In genomic region chr10:28668363-28669226, GRCh38 we compare ENCODE assay signal across 9 cellular contexts. TPM values are rescaled to one million over a fixed set of nuclear protein-coding genes. Genes with fewer than 3 reads are reported as not detected.
DNase-seq lines count a peak whose midpoint lies in the region; TF ChIP-seq lines count a peak whose summit lies in the region.
"Had no signal": no experiment of that assay in that cellular context is flagged by ENCODE, and none has a peak within 500 bp of the region (broad histone marks: within the 10 kb centered on the region; RNA-seq: fewer than 3 reads in every experiment).

No MANE protein-coding gene starts in this region.

- TF ChIP-seq POLR2A in Peyer's patch (IDR thresholded peaks at IDR 0.05) = no peak

- DNase-seq in H7 (peak; percentile 90), Peyer's patch (peak in 2 of 3 donors; percentile 53 to 62), adipocyte (ENCODE audit: low read depth) (peak; percentile 84), hepatocyte (ENCODE audit: low spot score) (peak; percentile 81), NCI-H1105 treated with DMSO at 0.1 percent for 48 hours (lab: John Stamatoyannopoulos, UW) (no peak), NCI-H446 (lab: John Stamatoyannopoulos, UW) (no peak), cortex of kidney (lab: John Stamatoyannopoulos, UW) (no peak)

- H4K20me1 ChIP-seq in hepatocyte (ENCODE audit: insufficient read depth, poor library complexity, severe bottlenecking) = no peaks in the 10 kb centered on the region

- H3K9me3 ChIP-seq in Peyer's patch (no peaks in the 10 kb centered on the region), adipocyte (ENCODE audit: control insufficient read depth, low read length) (peaks cover 3% of the 10 kb centered on the region), hepatocyte (ENCODE audit: low read depth) (no peaks in the 10 kb centered on the region), skeletal muscle satellite cell (replicated peaks; ENCODE audit: low read length) (no peaks in the 10 kb centered on the region)

- H3K4me1 ChIP-seq in Peyer's patch = peaks cover 0 to 10% (median 0%) of the 10 kb centered on the region in 4 donors
- H3K4me1 ChIP-seq in adipocyte (ENCODE audit: control insufficient read depth, insufficient read depth, low read length) = peaks cover 15% of the 10 kb centered on the region
- H3K4me1 ChIP-seq in hepatocyte (ENCODE audit: insufficient read depth) = no peaks in the 10 kb centered on the region
- peaks cover 12% of the 10 kb centered on the region for H3K4me1 ChIP-seq in skeletal muscle satellite cell (ENCODE audit: control insufficient read depth, insufficient read depth, low read length)

- H3K9ac ChIP-seq in adipocyte (ENCODE audit: low read length) (peak overlapping the region; percentile 58), skeletal muscle satellite cell (ENCODE audit: low read depth, low read length) (no peak overlapping the region)

- peak overlapping the region; percentile 95 for H2AFZ ChIP-seq in hepatocyte

- TF ChIP-seq CTCF in Peyer's patch (IDR thresholded peaks at IDR 0.05) (no peak), hepatocyte (IDR thresholded peaks at IDR 0.05; ENCODE audit: poor library complexity) (no peak)

- no peaks in the 10 kb centered on the region for H3K79me2 ChIP-seq in hepatocyte

- H3K27ac ChIP-seq in Peyer's patch (no peak overlapping the region), hepatocyte (peak overlapping the region; percentile 53)

- H3K36me3 ChIP-seq in H7 (replicated peaks; ENCODE audit: control insufficient read depth, insufficient read depth, low read length) = no peaks in the 10 kb centered on the region
- no peaks in the 10 kb centered on the region for H3K36me3 ChIP-seq in Peyer's patch
- no peaks in the 10 kb centered on the region for H3K36me3 ChIP-seq in adipocyte (ENCODE audit: control insufficient read depth, insufficient read depth, low read length, severe bottlenecking)
- H3K36me3 ChIP-seq in hepatocyte (replicated peaks; ENCODE audit: insufficient read depth, low read depth) = no peaks in the 10 kb centered on the region
- no peaks in the 10 kb centered on the region for H3K36me3 ChIP-seq in skeletal muscle satellite cell (ENCODE audit: insufficient read depth, low read length)

- no peaks in the 10 kb centered on the region for H3K9me2 ChIP-seq in hepatocyte (replicated peaks; ENCODE audit: insufficient read depth)

- 2% methylated on average over 58 of the region's 59 CpGs for WGBS in hepatocyte (ENCODE audit: low lambda C conversion rate, missing lambda C conversion rate)

- H3K4me2 ChIP-seq in hepatocyte = peak overlapping the region; percentile 93
- peak overlapping the region; percentile 81 for H3K4me2 ChIP-seq in skeletal muscle satellite cell (ENCODE audit: low read length)

- H3K27me3 ChIP-seq in H7 (ENCODE audit: control insufficient read depth, insufficient read depth, low read length) = peaks cover 20% of the 10 kb centered on the region
- H3K27me3 ChIP-seq in Peyer's patch = no peaks in the 10 kb centered on the region
- peaks cover 29% of the 10 kb centered on the region for H3K27me3 ChIP-seq in adipocyte (replicated peaks; ENCODE audit: control insufficient read depth, insufficient read depth, low read length)
- peaks cover 2% of the 10 kb centered on the region for H3K27me3 ChIP-seq in hepatocyte
- peaks cover 70% of the 10 kb centered on the region for H3K27me3 ChIP-seq in skeletal muscle satellite cell (ENCODE audit: control insufficient read depth, insufficient read depth, low read length)

- peak overlapping the region; percentile 45 for H3K4me3 ChIP-seq in H7 (ENCODE audit: insufficient read depth, low read depth, low read length)
- peak overlapping the region in 3 of 4 donors; percentile 9 to 48 (median 35) for H3K4me3 ChIP-seq in Peyer's patch
- H3K4me3 ChIP-seq in adipocyte (ENCODE audit: low read length) = peak overlapping the region; percentile 78
- H3K4me3 ChIP-seq in hepatocyte = peak overlapping the region; percentile 72
- H3K4me3 ChIP-seq in skeletal muscle satellite cell (ENCODE audit: low read length) = peak overlapping the region; percentile 70

RNA-seq across cellular contexts. Expression of gene BAMBI, which starts 8.7 kb away (rescaled TPM):
- total RNA-seq in H7 (2014; rRNA removed; shearing (Covaris generic)) = 74.9 and 79.1 TPM in 2 replicates
- total RNA-seq in Peyer's patch = 10 to 100 TPM in 1 of 4 donors, 1 to 10 TPM in 1, under 1 TPM in 1, not detected in 1; 0.53 to 10.7 (median 2.5) TPM
- total RNA-seq in hepatocyte = 111 and 116 TPM in 2 replicates
- polyA plus RNA-seq in hepatocyte = 148 and 163 TPM in 2 replicates
- total RNA-seq in skeletal muscle satellite cell (2012; rRNA removed) = 1.5 TPM in 2 replicates
- total RNA-seq: T-helper 1 cell treated with Interleukin-12 subunit alpha and Interleukin-12 subunit beta and Interleukin-4 antibody, amounts not matched to agents 30 ng/mL and 1 ng/mL, for 36 hours had no signal

Comparison
In these comparisons a context has a peak if more than half of its experiments do, and no peak if none do; other contexts are left out.
1. DNase-seq: peak in H7 (single experiment), Peyer's patch (2 of 3), adipocyte (single experiment) and hepatocyte (single experiment); none in NCI-H1105 treated with DMSO at 0.1 percent for 48 hours (single experiment), NCI-H446 (0 of 2) and cortex of kidney (single experiment).
2. Peak in every context shown above with its lines, with median percentiles within 50 percentile points of each other: H3K4me3 ChIP-seq.